22 cellular contexts compared by ENCODE assay signal in genomic region chr11:11769362-11769761, GRCh38.
"Had no signal": no experiment of that assay in that cellular context is flagged by ENCODE, and none has a peak within 500 bp of the region (broad histone marks: within the 10 kb centered on the region; RNA-seq: fewer than 3 reads in every experiment).

No MANE protein-coding gene starts in this region.

- H3K27ac Mint-ChIP-seq: dendritic cell treated with granulocyte-macrophage colony-stimulating factor and Interleukin-4, amounts not matched to agents 40 ng/mL and 50 ng/mL, for 4 days; effector memory CD8-positive, alpha-beta T cell; endodermal cell; immature natural killer cell; memory B cell had no signal

- H3K27ac ChIP-seq: colonic mucosa, epithelial cell of prostate, foreskin keratinocyte, heart left ventricle, hepatocyte, left ventricle myocardium inferior, lower lobe of right lung had no signal

- H3K9me3 ChIP-seq: colonic mucosa, heart left ventricle, left ventricle myocardium inferior, lower lobe of right lung had no signal

- H3K36me3 ChIP-seq: colonic mucosa, heart left ventricle, left ventricle myocardium inferior, lower lobe of right lung had no signal

- H3K4me1 ChIP-seq: colonic mucosa, foreskin keratinocyte, heart left ventricle, left ventricle myocardium inferior, lower lobe of right lung had no signal

- ATAC-seq: effector memory CD8-positive, alpha-beta T cell; esophagus mucosa; foreskin keratinocyte; heart left ventricle; left colon; left lobe of liver; lower lobe of right lung had no signal

- H3K36me3 Mint-ChIP-seq: immature natural killer cell, memory B cell had no signal

- H3K4me3 ChIP-seq: colonic mucosa, heart left ventricle, hepatocyte, left ventricle myocardium inferior, lower lobe of right lung had no signal

- H3K27me3 ChIP-seq: colonic mucosa had no signal

- H3K4me3 Mint-ChIP-seq: dendritic cell treated with granulocyte-macrophage colony-stimulating factor and Interleukin-4, amounts not matched to agents 40 ng/mL and 50 ng/mL, for 4 days; effector memory CD8-positive, alpha-beta T cell; endodermal cell; immature natural killer cell; memory B cell had no signal

- H3K9me3 Mint-ChIP-seq: dendritic cell treated with granulocyte-macrophage colony-stimulating factor and Interleukin-4, amounts not matched to agents 40 ng/mL and 50 ng/mL, for 4 days; effector memory CD8-positive, alpha-beta T cell; endodermal cell; immature natural killer cell; memory B cell had no signal

- H3K4me1 Mint-ChIP-seq: immature natural killer cell, memory B cell had no signal

- DNase-seq: colonic mucosa; cortex of kidney; effector CD8-positive, alpha-beta T cell; effector memory CD8-positive, alpha-beta T cell; endodermal cell; erythroblast; foreskin keratinocyte; heart left ventricle; immature natural killer cell; islet precursor cell; kidney; kidney glomerular epithelial cell; left colon; left ventricle myocardium inferior; lower lobe of right lung; mesendoderm had no signal
